Comparison of ENCODE assay signal across 8 cellular contexts in genomic region chr9:121075251-121076036, GRCh38. TPM values are rescaled to one million over a fixed set of nuclear protein-coding genes. Genes with fewer than 3 reads are reported as not detected.
DNase-seq lines count a peak whose midpoint lies in the region; ATAC-seq, FAIRE-seq and TF ChIP-seq lines count a peak whose summit lies in the region.

No MANE protein-coding gene starts in this region.

- peak overlapping the region; percentile 97 for H3K4me3 Mint-ChIP-seq in activated T-cell treated with anti-CD3 and anti-CD28 coated beads, Interleukin-2, amount 50 U/mL, for 24 hours

- H3K4me3 ChIP-seq in NT2/D1 (ENCODE audit: insufficient read length, low read depth) (peak overlapping the region; percentile 66), bronchial epithelial cell (ENCODE audit: low read depth, low read length) (peak overlapping the region; percentile 75), mesenchymal stem cell (ENCODE audit: insufficient read depth in 1 of 2, low read depth in 1 of 2, low read length in 2 of 2) (peak overlapping the region; percentile 93 to 95), uterus (peak overlapping the region; percentile 73 to 80)

- intact Hi-C loops in uterus (cut with DNase I; ENCODE audit: low total_unique reads): no loop called here

- no peaks in the 10 kb centered on the region for H3K9me3 Mint-ChIP-seq in activated T-cell treated with anti-CD3 and anti-CD28 coated beads, Interleukin-2, amount 50 U/mL, for 24 hours

- no peaks in the 10 kb centered on the region for H3K9me3 ChIP-seq in NT2/D1 (ENCODE audit: insufficient read depth, low read length)
- no peaks in the 10 kb centered on the region for H3K9me3 ChIP-seq in mesenchymal stem cell (ENCODE audit: control insufficient read depth, low read length)
- H3K9me3 ChIP-seq in uterus: no peaks in the 10 kb centered on the region

- peak overlapping the region in 1 of 2 experiments; percentile 40 for H3K18ac ChIP-seq in mesenchymal stem cell (ENCODE audit: low read depth in 1 of 2, low read length in 2 of 2)

- peak overlapping the region; percentile 80 for H2AFZ ChIP-seq in mesenchymal stem cell (ENCODE audit: low read depth, low read length)

- peak overlapping the region; percentile 60 for H2BK15ac ChIP-seq in mesenchymal stem cell (ENCODE audit: low read depth, poor library complexity, severe bottlenecking)

- peak overlapping the region; percentile 78 for H4K8ac ChIP-seq in mesenchymal stem cell (ENCODE audit: low read length)

- H3K4me1 ChIP-seq in NT2/D1 (ENCODE audit: insufficient read depth, insufficient read length) (no peaks in the 10 kb centered on the region), mesenchymal stem cell (ENCODE audit: control insufficient read depth, insufficient read depth, low read depth, low read length) (peaks cover 7% of the 10 kb centered on the region), uterus (peaks cover 0 to 9% of the 10 kb centered on the region in 2 donors)

- FAIRE-seq in bronchial epithelial cell (lab: Jason Lieb, UNC): no peak

- H2BK5ac ChIP-seq in mesenchymal stem cell (ENCODE audit: low read depth, low read length, poor library complexity, severe bottlenecking): no peak overlapping the region

- peak overlapping the region; percentile 54 for H4K91ac ChIP-seq in mesenchymal stem cell (ENCODE audit: low read length)

- H3K27me3 Mint-ChIP-seq in activated T-cell treated with anti-CD3 and anti-CD28 coated beads, Interleukin-2, amount 50 U/mL, for 24 hours: no peaks in the 10 kb centered on the region

- H3K27ac ChIP-seq in mesenchymal stem cell (ENCODE audit: low read length, poor library complexity, severe bottlenecking): no peak overlapping the region
- peak overlapping the region; percentile 86 to 96 for H3K27ac ChIP-seq in uterus

- H3K9ac ChIP-seq in NT2/D1 (ENCODE audit: insufficient read length, low read depth): peak overlapping the region; percentile 86
- H3K9ac ChIP-seq in mesenchymal stem cell (ENCODE audit: low read length): peak overlapping the region; percentile 90

- peak overlapping the region; percentile 97 for H3K27ac Mint-ChIP-seq in activated T-cell treated with anti-CD3 and anti-CD28 coated beads, Interleukin-2, amount 50 U/mL, for 24 hours

- H3K79me1 ChIP-seq in mesenchymal stem cell (replicated peaks; ENCODE audit: low read length, poor library complexity, severe bottlenecking): peaks cover 5% of the 10 kb centered on the region

- H3K14ac ChIP-seq in mesenchymal stem cell (ENCODE audit: low read length in 2 of 2): no peak overlapping the region

- no peak for TF ChIP-seq POLR2A in uterus (IDR thresholded peaks at IDR 0.05)

- no peak overlapping the region for H2BK120ac ChIP-seq in mesenchymal stem cell (ENCODE audit: low read depth, low read length)

- no peak for TF ChIP-seq CTCF in bronchial epithelial cell (IDR thresholded peaks at IDR 0.05; ENCODE audit: insufficient read depth, low read length, severe bottlenecking)
- no peak for TF ChIP-seq CTCF in uterus (IDR thresholded peaks at IDR 0.05)

- no peak overlapping the region for H3K4ac ChIP-seq in mesenchymal stem cell (ENCODE audit: low read depth in 1 of 2, low read length in 2 of 2)

- H3K36me3 Mint-ChIP-seq in activated T-cell treated with anti-CD3 and anti-CD28 coated beads, Interleukin-2, amount 50 U/mL, for 24 hours (ENCODE audit: low read depth): peaks cover 41% of the 10 kb centered on the region

- peak overlapping the region; percentile 81 for H3K4me2 ChIP-seq in mesenchymal stem cell (ENCODE audit: low read length, poor library complexity, severe bottlenecking)

- 4% methylated on average over 17 of the region's 19 CpGs for WGBS in mesenchymal stem cell

- H2AK5ac ChIP-seq in mesenchymal stem cell (ENCODE audit: low read length, severe bottlenecking): no peak overlapping the region

- H3K36me3 ChIP-seq in NT2/D1 (ENCODE audit: insufficient read depth, insufficient read length, low read length) (no peaks in the 10 kb centered on the region), bronchial epithelial cell (ENCODE audit: control insufficient read depth, insufficient read depth, low read length) (no peaks in the 10 kb centered on the region), mesenchymal stem cell (ENCODE audit: control insufficient read depth in 1 of 2, insufficient read depth in 2 of 2, low read depth in 1 of 2, low read length in 2 of 2) (no peaks in the 10 kb centered on the region), uterus (no peaks in the 10 kb centered on the region)

- peaks cover 42% of the 10 kb centered on the region for H3K27me3 ChIP-seq in NT2/D1 (ENCODE audit: insufficient read depth, insufficient read length)
- no peaks in the 10 kb centered on the region for H3K27me3 ChIP-seq in bronchial epithelial cell (ENCODE audit: control insufficient read depth, insufficient read depth, low read length)
- no peaks in the 10 kb centered on the region for H3K27me3 ChIP-seq in mesenchymal stem cell (ENCODE audit: control insufficient read depth in 1 of 2, insufficient read depth in 1 of 2, low read length in 2 of 2)
- no peaks in the 10 kb centered on the region for H3K27me3 ChIP-seq in uterus

- H3K4me1 Mint-ChIP-seq in activated T-cell treated with anti-CD3 and anti-CD28 coated beads, Interleukin-2, amount 50 U/mL, for 24 hours (ENCODE audit: low read depth): peaks cover 56% of the 10 kb centered on the region

- H2BK12ac ChIP-seq in mesenchymal stem cell (ENCODE audit: low read length in 2 of 2): no peak overlapping the region

- H3K23ac ChIP-seq in mesenchymal stem cell (ENCODE audit: low read length in 2 of 2): no peak overlapping the region

- no peak for DNase-seq in activated T-cell treated with anti-CD3 and anti-CD28 coated beads, Interleukin-2, amount 50 U/mL, for 24 hours
- DNase-seq in activated T-cell treated with anti-CD3 and anti-CD28 coated beads for 4 hours: no peak
- no peak for DNase-seq in NT2/D1 (ENCODE audit: low read depth, low spot score)
- DNase-seq in bronchial epithelial cell (ENCODE audit: low read depth): peak; percentile 38
- no peak for DNase-seq in mesenchymal stem cell
- no peak for DNase-seq in uterus
- DNase-seq in occipital lobe (lab: John Stamatoyannopoulos, UW): no peak

- ATAC-seq in HG02642 (IDR thresholded peaks at IDR 0.05; ENCODE audit: poor library complexity, unreplicated experiment): peak; percentile 12

RNA-seq across cellular contexts. Expression of gene CNTRL, which starts 0.7 kb away (rescaled TPM):
- total RNA-seq in bronchial epithelial cell (5.0 and 7.0 TPM in 2 replicates), uterus (10 to 100 TPM; 23.5 to 31.5 (median 29.6) TPM), occipital lobe (14.2 TPM)
- polyA plus RNA-seq in mesenchymal stem cell (2013, experiment 1 of 2): 2.8 TPM
- 2.9 TPM for polyA plus RNA-seq in mesenchymal stem cell (2013, experiment 2 of 2)

RNA-seq across cellular contexts. Expression of gene C5, which starts 25.4 kb away (rescaled TPM):
- total RNA-seq in bronchial epithelial cell (0.64 and 1.3 TPM in 2 replicates), uterus (10 to 100 TPM in 2 of 4 donors, 1 to 10 TPM in 2; 2.1 to 37.1 (median 10.3) TPM), occipital lobe (8.0 TPM)
- 0.21 TPM for polyA plus RNA-seq in mesenchymal stem cell (2013, experiment 1 of 2)
- 0.33 TPM for polyA plus RNA-seq in mesenchymal stem cell (2013, experiment 2 of 2)
